21 cellular contexts compared by ENCODE assay signal in genomic region chr5:333945-334344, GRCh38. TPM values are rescaled to one million over a fixed set of nuclear protein-coding genes. Genes with fewer than 3 reads are reported as not detected.
DNase-seq lines count a peak whose midpoint lies in the region; ATAC-seq, FAIRE-seq and TF ChIP-seq lines count a peak whose summit lies in the region.
"Had no signal": no experiment of that assay in that cellular context is flagged by ENCODE, and none has a peak within 500 bp of the region (broad histone marks: within the 10 kb centered on the region; RNA-seq: fewer than 3 reads in every experiment).

No MANE protein-coding gene starts in this region.

- DNase-seq in GM10248 (ENCODE audit: extremely low spot score) (peak; percentile 19), GM12892 (ENCODE audit: insufficient read length) (no peak), HUDEP-2 (lab: John Stamatoyannopoulos, UW; ENCODE audit: unreplicated experiment in 76 of 76) (no peak), SHP77 treated with DMSO at 0.1 percent for 48 hours (lab: John Stamatoyannopoulos, UW) (no peak), foreskin fibroblast (no peak)
- DNase-seq in activated naive CD8-positive, alpha-beta T cell treated with anti-CD3 and anti-CD28 coated beads for 36 hours, result no peak
- DNase-seq: activated CD8-positive, alpha-beta memory T cell treated with anti-CD3 and anti-CD28 coated beads, Interleukin-2, amount 50 U/mL, for 4 hours; Caco-2; dorsolateral prefrontal cortex; GOT3; NCI-H2029 treated with DMSO at 0.1 percent for 48 hours; NCI-H524 treated with DMSO at 0.1 percent for 48 hours; small intestine; stimulated activated CD4-positive, alpha-beta T cell treated with anti-CD3 and anti-CD28 coated beads, Interleukin-4, amount 100 ng/mL, for 1 hour; substantia nigra; WERI-Rb-1 had no signal

- POLR2A ChIA-PET in GM10248 (lab: Yijun Ruan, JAX), result no interaction called here

- no peak overlapping the region for H3K4me3 ChIP-seq in foreskin fibroblast (ENCODE audit: low read depth in 1 of 2, low read length in 2 of 2)
- H3K4me3 ChIP-seq: cardiac muscle cell, dorsolateral prefrontal cortex had no signal

- CTCF ChIA-PET in GM10248 (lab: Yijun Ruan, JAX), result interaction anchor here (2.2 kb wide), 1 partner anchor 97 kb away, joined by 10 read pairs; no protein-coding TSS in a partner anchor

- H3K4me3 Mint-ChIP-seq in activated naive CD8-positive, alpha-beta T cell treated with anti-CD3 and anti-CD28 coated beads for 36 hours, result peak overlapping the region; percentile 38
- H3K4me3 Mint-ChIP-seq: mesothelial cell of epicardium, neural crest cell had no signal

- peak; percentile 45 for ATAC-seq in HG02885 (IDR thresholded peaks at IDR 0.05; ENCODE audit: poor library complexity, unreplicated experiment)
- ATAC-seq: Right ventricle myocardium inferior had no signal

- H3K27ac Mint-ChIP-seq in activated naive CD8-positive, alpha-beta T cell treated with anti-CD3 and anti-CD28 coated beads for 36 hours, result peak overlapping the region; percentile 44
- H3K27ac Mint-ChIP-seq: mesothelial cell of epicardium had no signal

- FAIRE-seq in GM12892 (lab: Jason Lieb, UNC), result peak; percentile 21
- FAIRE-seq: small intestine had no signal

- H3K4me1 Mint-ChIP-seq in activated naive CD8-positive, alpha-beta T cell treated with anti-CD3 and anti-CD28 coated beads for 36 hours, result peaks cover 34% of the 10 kb centered on the region
- H3K4me1 Mint-ChIP-seq: neural crest cell had no signal

- TF ChIP-seq CTCF in GM10248 (IDR thresholded peaks at IDR 0.05; ENCODE audit: control extremely low read depth, extremely low read depth, low read depth, missing control alignments), result no peak
- TF ChIP-seq CTCF in foreskin fibroblast (IDR thresholded peaks at IDR 0.05; ENCODE audit: low read depth, low read length), result no peak

- no peak for TF ChIP-seq POLR2A in GM12892 (IDR thresholded peaks at IDR 0.05; ENCODE audit: low read depth, low read length)

- no peaks in the 10 kb centered on the region for H3K9me3 Mint-ChIP-seq in activated naive CD8-positive, alpha-beta T cell treated with anti-CD3 and anti-CD28 coated beads for 36 hours
- H3K9me3 Mint-ChIP-seq: mesothelial cell of epicardium, neural crest cell had no signal

- no peaks in the 10 kb centered on the region for H3K27me3 Mint-ChIP-seq in activated naive CD8-positive, alpha-beta T cell treated with anti-CD3 and anti-CD28 coated beads for 36 hours

- peaks cover 24% of the 10 kb centered on the region for H3K36me3 Mint-ChIP-seq in activated naive CD8-positive, alpha-beta T cell treated with anti-CD3 and anti-CD28 coated beads for 36 hours
- H3K36me3 Mint-ChIP-seq: mesothelial cell of epicardium had no signal

RNA-seq across cellular contexts. Expression of gene AHRR, which starts 12.4 kb away (rescaled TPM):
- 21.0 TPM for polyA plus RNA-seq in GM12892 (2012; ENCODE audit: missing spikeins)
- 10 to 100 TPM; 24.0 to 26.6 TPM for total RNA-seq in activated naive CD8-positive, alpha-beta T cell treated with anti-CD3 and anti-CD28 coated beads for 36 hours
